In genomic region chr9:18324928-18325327, GRCh38 we compare ENCODE assay signal across 22 cellular contexts.
DNase-seq lines count a peak whose midpoint lies in the region; ATAC-seq, FAIRE-seq and TF ChIP-seq lines count a peak whose summit lies in the region.
"Had no signal": no experiment of that assay in that cellular context is flagged by ENCODE, and none has a peak within 500 bp of the region (broad histone marks: within the 10 kb centered on the region; RNA-seq: fewer than 3 reads in every experiment).

No MANE protein-coding gene starts in this region.

- no peaks in the 10 kb centered on the region; the same call in 1 of the 2 replicates for H3K36me3 Mint-ChIP-seq in HFFc6 (ENCODE audit: low read depth)
- no peaks in the 10 kb centered on the region for H3K36me3 Mint-ChIP-seq in astrocyte (ENCODE audit: low read depth, unreplicated experiment)
- H3K36me3 Mint-ChIP-seq: CD14-positive monocyte; CD4-positive, alpha-beta memory T cell; IgD-negative memory B cell had no signal

- 92% methylated on average over 1 of the region's 1 CpG for WGBS in smooth muscle cell (ENCODE audit: low lambda C conversion rate)

- H3K27ac Mint-ChIP-seq in HFFc6 = peak overlapping the region; percentile 59
- no peak overlapping the region for H3K27ac Mint-ChIP-seq in astrocyte (ENCODE audit: unreplicated experiment)
- H3K27ac Mint-ChIP-seq: CD14-positive monocyte; CD4-positive, alpha-beta memory T cell; IgD-negative memory B cell had no signal

- H3K27ac ChIP-seq in astrocyte (ENCODE audit: low read depth, low read length) (peak overlapping the region; percentile 5), smooth muscle cell (ENCODE audit: low read depth) (peak overlapping the region; percentile 41)
- H3K27ac ChIP-seq: BLaER1 had no signal

- no peak overlapping the region for H3K4me3 Mint-ChIP-seq in HFFc6
- H3K4me3 Mint-ChIP-seq in astrocyte (ENCODE audit: unreplicated experiment) = no peak overlapping the region
- H3K4me3 Mint-ChIP-seq: CD14-positive monocyte; CD4-positive, alpha-beta memory T cell; IgD-negative memory B cell had no signal

- TF ChIP-seq CTCF in HFFc6 (IDR thresholded peaks at IDR 0.05) (no peak), astrocyte (IDR thresholded peaks at IDR 0.05; ENCODE audit: insufficient read depth, low read depth, low read length) (no peak), fibroblast of the aortic adventitia (IDR thresholded peaks at IDR 0.05; ENCODE audit: insufficient read depth, low read length) (no peak), smooth muscle cell (IDR thresholded peaks at IDR 0.05; ENCODE audit: borderline replicate concordance, insufficient read depth, poor library complexity, severe bottlenecking) (no peak)

- H3K4me1 ChIP-seq in astrocyte (ENCODE audit: insufficient read depth, low read length) (no peaks in the 10 kb centered on the region), smooth muscle cell (ENCODE audit: low read depth) (no peaks in the 10 kb centered on the region)
- H3K4me1 ChIP-seq: BLaER1 had no signal

- DNase-seq in HFFc6 (no peak), astrocyte (ENCODE audit: low read depth) (no peak), fibroblast of the aortic adventitia (ENCODE audit: low read depth) (peak; percentile 16), smooth muscle cell (lab: John Stamatoyannopoulos, UW; ENCODE audit: unreplicated experiment) (no peak), ecto neural progenitor cell (ENCODE audit: low spot score) (no peak), GM19239 (ENCODE audit: insufficient read length, low spot score) (no peak)
- DNase-seq: CD4-positive, alpha-beta memory T cell; DMS153; DND-41; GOT3; H7; Karpas-422; KBM-7 had no signal

- no peaks in the 10 kb centered on the region for H3F3A ChIP-seq in smooth muscle cell (ENCODE audit: low read depth)

- H3K9me3 ChIP-seq in astrocyte (ENCODE audit: insufficient read depth, low read depth, low read length) = no peaks in the 10 kb centered on the region
- H3K9me3 ChIP-seq in smooth muscle cell (replicated peaks; ENCODE audit: low read depth) = no peaks in the 10 kb centered on the region
- H3K9me3 ChIP-seq: BLaER1 had no signal

- no peaks in the 10 kb centered on the region for H3K27me3 ChIP-seq in astrocyte (ENCODE audit: insufficient read depth, low read length)
- H3K27me3 ChIP-seq in smooth muscle cell (ENCODE audit: low read depth) = no peaks in the 10 kb centered on the region
- H3K27me3 ChIP-seq: BLaER1 had no signal

- H3K79me2 ChIP-seq in astrocyte (ENCODE audit: insufficient read depth, low read length) (no peaks in the 10 kb centered on the region), smooth muscle cell (ENCODE audit: low read depth) (no peaks in the 10 kb centered on the region)

- no peak overlapping the region for H3K4me3 ChIP-seq in astrocyte (ENCODE audit: insufficient read depth, low read depth, low read length)
- no peak overlapping the region for H3K4me3 ChIP-seq in fibroblast of the aortic adventitia (ENCODE audit: low read depth, low read length)
- H3K4me3 ChIP-seq in smooth muscle cell = no peak overlapping the region
- H3K4me3 ChIP-seq: BLaER1 had no signal

- H3K36me3 ChIP-seq in astrocyte (ENCODE audit: insufficient read depth, low read length) (no peaks in the 10 kb centered on the region), smooth muscle cell (ENCODE audit: low read depth) (no peaks in the 10 kb centered on the region)
- H3K36me3 ChIP-seq: BLaER1 had no signal

- no peak overlapping the region for H3K9ac ChIP-seq in astrocyte (ENCODE audit: low read length)
- H3K9ac ChIP-seq in smooth muscle cell (ENCODE audit: low read depth) = no peak overlapping the region
- H3K9ac ChIP-seq: BLaER1 had no signal

- H2AFZ ChIP-seq in astrocyte (ENCODE audit: low read depth, low read length) = no peak overlapping the region
- H2AFZ ChIP-seq in smooth muscle cell (ENCODE audit: low read depth) = no peak overlapping the region

- peaks cover 14% of the 10 kb centered on the region for H3K9me3 Mint-ChIP-seq in HFFc6
- H3K9me3 Mint-ChIP-seq in astrocyte (ENCODE audit: unreplicated experiment) = peaks cover 9% of the 10 kb centered on the region

- FAIRE-seq in astrocyte (lab: Jason Lieb, UNC) = no peak
- no peak for FAIRE-seq in GM19239 (lab: Jason Lieb, UNC)
- FAIRE-seq: A204.1, GM12891, GM18507, HTR-8/SVneo had no signal

- peaks cover 37% of the 10 kb centered on the region for H3K4me1 Mint-ChIP-seq in HFFc6 (ENCODE audit: low read depth)
- no peaks in the 10 kb centered on the region for H3K4me1 Mint-ChIP-seq in astrocyte (ENCODE audit: low read depth, unreplicated experiment)
- H3K4me1 Mint-ChIP-seq: CD14-positive monocyte; CD4-positive, alpha-beta memory T cell had no signal

- no peak overlapping the region for H3K4me2 ChIP-seq in astrocyte (ENCODE audit: low read length)
- H3K4me2 ChIP-seq in smooth muscle cell = no peak overlapping the region
- H3K4me2 ChIP-seq: BLaER1 had no signal

- H4K20me1 ChIP-seq in astrocyte (ENCODE audit: insufficient read depth, low read length) = no peaks in the 10 kb centered on the region
- no peaks in the 10 kb centered on the region for H4K20me1 ChIP-seq in smooth muscle cell (ENCODE audit: low read depth)
- H4K20me1 ChIP-seq: BLaER1 had no signal

- H3K27me3 Mint-ChIP-seq in HFFc6 (ENCODE audit: insufficient read depth) (no peaks in the 10 kb centered on the region; the same call in 1 of the 2 replicates), astrocyte (ENCODE audit: low read depth, unreplicated experiment) (no peaks in the 10 kb centered on the region)
- H3K27me3 Mint-ChIP-seq: IgD-negative memory B cell had no signal

- ATAC-seq in HG03159 (IDR thresholded peaks at IDR 0.05; ENCODE audit: unreplicated experiment) = no peak
- ATAC-seq: HCT116 had no signal
